ENCODE assay signal across 9 cellular contexts in genomic region chr6:5892669-5893068, GRCh38.
DNase-seq lines count a peak whose midpoint lies in the region; ATAC-seq and TF ChIP-seq lines count a peak whose summit lies in the region.
"Had no signal": no experiment of that assay in that cellular context is flagged by ENCODE, and none has a peak within 500 bp of the region (broad histone marks: within the 10 kb centered on the region; RNA-seq: fewer than 3 reads in every experiment).

No MANE protein-coding gene starts in this region.

- 85 to 95% (median 93%) methylated on average over 6 of the region's 6 CpGs for WGBS in spleen, 5 donors

- ATAC-seq in activated B cell treated with CpG ODN at 0.5 μM for 24 hours (ENCODE audit: low read depth) (no peak), GM18520 (IDR thresholded peaks at IDR 0.05; ENCODE audit: unreplicated experiment) (no peak)

- CTCF ChIA-PET in activated CD4-positive, alpha-beta T cell treated with anti-CD3 and anti-CD28 coated beads, Interleukin-2, amount 10 ng/mL, durations not matched to agents 7 days and 5 days (lab: Charles Lee) = interaction anchor here (0.7 to 1.5 kb wide), 4 partner anchors 8 to 149 kb away, joined by 4 read pairs; no protein-coding TSS in a partner anchor
- CTCF ChIA-PET in activated B cell treated with CpG ODN at 0.5 μM for 24 hours (lab: Charles Lee) = interaction anchor here (0.7 kb wide), 1 partner anchor 472 kb away, joined by 3 read pairs; no protein-coding TSS in a partner anchor

- peak overlapping the region; percentile 96 for H3K27ac Mint-ChIP-seq in activated CD4-positive, alpha-beta T cell treated with anti-CD3 and anti-CD28 coated beads, Interleukin-2, amount 10 ng/mL, durations not matched to agents 7 days and 5 days
- H3K27ac Mint-ChIP-seq in activated B cell treated with CpG ODN at 0.5 μM for 24 hours = peak overlapping the region; percentile 90

- TF ChIP-seq CTCF in activated B cell treated with CpG ODN at 0.5 μM for 24 hours (IDR thresholded peaks at IDR 0.05) (no peak), spleen (IDR thresholded peaks at IDR 0.05 in 8 of 11, conservative IDR thresholded peaks at IDR 0.05 in 3 of 11) (no peak)

- H3K27ac ChIP-seq in iPS-20b (ENCODE audit: low read length) (no peak overlapping the region), spleen (peak overlapping the region in 7 of 8 donors; percentile 55 to 81 (median 68))
- H3K27ac ChIP-seq: PC-9 had no signal

- peak overlapping the region; percentile 56 for H3K4me3 ChIP-seq in iPS-20b (ENCODE audit: low read length)
- H3K4me3 ChIP-seq in spleen = peak overlapping the region in 4 of 8 donors; percentile 23 to 59 (median 34)
- H3K4me3 ChIP-seq: PC-9 had no signal

- TF ChIP-seq POLR2A in spleen (IDR thresholded peaks at IDR 0.05) = no peak

- H3K9me3 ChIP-seq in iPS-20b (ENCODE audit: insufficient read depth, low read depth, low read length) (peaks cover 10% of the 10 kb centered on the region), spleen (peaks cover 0 to 3% (median 0%) of the 10 kb centered on the region in 8 donors)

- peaks cover 4% of the 10 kb centered on the region for H3K9me3 Mint-ChIP-seq in activated CD4-positive, alpha-beta T cell treated with anti-CD3 and anti-CD28 coated beads, Interleukin-2, amount 10 ng/mL, durations not matched to agents 7 days and 5 days
- H3K9me3 Mint-ChIP-seq in activated B cell treated with CpG ODN at 0.5 μM for 24 hours = no peaks in the 10 kb centered on the region

- no peak for DNase-seq in activated CD4-positive, alpha-beta T cell treated with anti-CD3 and anti-CD28 coated beads, Interleukin-2, amount 10 ng/mL, durations not matched to agents 7 days and 5 days
- no peak for DNase-seq in activated CD4-positive, alpha-beta T cell treated with anti-CD3 and anti-CD28 coated beads for 48 hours
- DNase-seq in activated B cell treated with CpG ODN at 0.5 μM for 24 hours (no peak), spleen (no peak), RPMI8226 (no peak), NCI-H1105 treated with DMSO at 0.1 percent for 48 hours (lab: John Stamatoyannopoulos, UW) (no peak)
- DNase-seq: PC-9 had no signal

- intact Hi-C loops in activated B cell treated with CpG ODN at 0.5 μM for 24 hours (cut with micrococcal nuclease) = loop anchor here (1.0 kb wide), 1 partner anchor 168 kb away; no protein-coding TSS in a partner anchor
- intact Hi-C loops in spleen (cut with DNase I; ENCODE audit: low total_unique reads) = no loop called here

- H3K4me1 ChIP-seq in iPS-20b (ENCODE audit: insufficient read depth, low read length) (no peaks in the 10 kb centered on the region), spleen (peaks cover 0 to 6% (median 0%) of the 10 kb centered on the region in 6 donors)

- no peak overlapping the region for H3K9ac ChIP-seq in iPS-20b (ENCODE audit: low read depth, low read length)

- POLR2A ChIA-PET in activated CD4-positive, alpha-beta T cell treated with anti-CD3 and anti-CD28 coated beads, Interleukin-2, amount 10 ng/mL, durations not matched to agents 7 days and 5 days (lab: Charles Lee) = no interaction called here
- POLR2A ChIA-PET in activated B cell treated with CpG ODN at 0.5 μM for 24 hours (lab: Charles Lee) = interaction anchor here (0.6 to 0.8 kb wide), 2 partner anchors 169 to 495 kb away, joined by 3 to 5 read pairs; no protein-coding TSS in a partner anchor

- no peaks in the 10 kb centered on the region for H3K27me3 Mint-ChIP-seq in activated CD4-positive, alpha-beta T cell treated with anti-CD3 and anti-CD28 coated beads, Interleukin-2, amount 10 ng/mL, durations not matched to agents 7 days and 5 days
- peaks cover 4% of the 10 kb centered on the region for H3K27me3 Mint-ChIP-seq in activated B cell treated with CpG ODN at 0.5 μM for 24 hours

- no peaks in the 10 kb centered on the region for H3K36me3 ChIP-seq in iPS-20b (ENCODE audit: insufficient read depth, low read depth, low read length)
- no peaks in the 10 kb centered on the region for H3K36me3 ChIP-seq in spleen

- peak overlapping the region; percentile 85 for H3K4me3 Mint-ChIP-seq in activated CD4-positive, alpha-beta T cell treated with anti-CD3 and anti-CD28 coated beads, Interleukin-2, amount 10 ng/mL, durations not matched to agents 7 days and 5 days
- peak overlapping the region; percentile 86 for H3K4me3 Mint-ChIP-seq in activated B cell treated with CpG ODN at 0.5 μM for 24 hours

- H3K36me3 Mint-ChIP-seq in activated CD4-positive, alpha-beta T cell treated with anti-CD3 and anti-CD28 coated beads, Interleukin-2, amount 10 ng/mL, durations not matched to agents 7 days and 5 days (ENCODE audit: low read depth) = no peaks in the 10 kb centered on the region
- H3K36me3 Mint-ChIP-seq in activated B cell treated with CpG ODN at 0.5 μM for 24 hours (ENCODE audit: low read depth) = peaks cover 1% of the 10 kb centered on the region

- peaks cover 10% of the 10 kb centered on the region for H3K4me1 Mint-ChIP-seq in activated CD4-positive, alpha-beta T cell treated with anti-CD3 and anti-CD28 coated beads, Interleukin-2, amount 10 ng/mL, durations not matched to agents 7 days and 5 days
- H3K4me1 Mint-ChIP-seq in activated B cell treated with CpG ODN at 0.5 μM for 24 hours = peaks cover 7% of the 10 kb centered on the region

- H3K27me3 ChIP-seq in iPS-20b (ENCODE audit: insufficient read depth, low read length) = no peaks in the 10 kb centered on the region
- peaks cover 0 to 11% (median 0%) of the 10 kb centered on the region in 7 donors for H3K27me3 ChIP-seq in spleen (replicated peaks in 1 of 7)
